In genomic region chr6:35736982-35737412, GRCh38 we compare ENCODE assay signal across 10 cellular contexts. TPM values are rescaled to one million over a fixed set of nuclear protein-coding genes. Genes with fewer than 3 reads are reported as not detected.
DNase-seq lines count a peak whose midpoint lies in the region; ATAC-seq and TF ChIP-seq lines count a peak whose summit lies in the region.
"Had no signal": no experiment of that assay in that cellular context is flagged by ENCODE, and none has a peak within 500 bp of the region (broad histone marks: within the 10 kb centered on the region; RNA-seq: fewer than 3 reads in every experiment).

Gene ARMC12, plus strand, starts transcription at chr6:35737032. Its CDS starts 77 bp downstream, at chr6:35737109.

- CTCF ChIA-PET in activated B cell treated with CpG ODN at 0.5 μM for 24 hours (lab: Charles Lee), result interaction anchor here (0.6 to 5.8 kb wide), 34 partner anchors 9 to 439 kb away, joined by 3 to 177 read pairs (median 6); partner anchors contain the start of gene DEF6

- ATAC-seq in stimulated activated naive CD8-positive, alpha-beta T cell treated with anti-CD3 and anti-CD28 coated beads, Interleukin-15, Interleukin-2, amounts not matched to agents 100 U/mL and 50 U/mL, for 24 hours, result no peak
- ATAC-seq in activated B cell treated with CpG ODN at 0.5 μM for 24 hours (ENCODE audit: low read depth) (peak; percentile 7), GM18520 (IDR thresholded peaks at IDR 0.05; ENCODE audit: unreplicated experiment) (no peak)

- peaks cover 47% of the 10 kb centered on the region for H3K4me1 Mint-ChIP-seq in stimulated activated naive CD8-positive, alpha-beta T cell treated with anti-CD3 and anti-CD28 coated beads, Interleukin-15, Interleukin-2, amounts not matched to agents 100 ng/mL and 50 ng/mL, for 24 hours (ENCODE audit: low read depth)
- H3K4me1 Mint-ChIP-seq in activated B cell treated with CpG ODN at 0.5 μM for 24 hours, result peaks cover 30% of the 10 kb centered on the region
- peaks cover 34% of the 10 kb centered on the region for H3K4me1 Mint-ChIP-seq in nephron

- no peaks in the 10 kb centered on the region for H3K27me3 ChIP-seq in vagina
- H3K27me3 ChIP-seq: ovary, upper lobe of left lung had no signal

- no peak within 1 kb of the TSS for H3K4me3 ChIP-seq in vagina
- H3K4me3 ChIP-seq: ovary, upper lobe of left lung had no signal

- POLR2A ChIA-PET in activated B cell treated with CpG ODN at 0.5 μM for 24 hours (lab: Charles Lee), result interaction anchor here (0.5 to 1.0 kb wide), 3 partner anchors 263 to 388 kb away, joined by 3 read pairs; no protein-coding TSS in a partner anchor

- peak within 1 kb of the TSS; percentile 99 for H3K27ac ChIP-seq in vagina
- H3K27ac ChIP-seq: ovary had no signal

- H3K9me3 Mint-ChIP-seq in stimulated activated naive CD8-positive, alpha-beta T cell treated with anti-CD3 and anti-CD28 coated beads, Interleukin-15, Interleukin-2, amounts not matched to agents 100 ng/mL and 50 ng/mL, for 24 hours, result no peaks in the 10 kb centered on the region
- no peaks in the 10 kb centered on the region for H3K9me3 Mint-ChIP-seq in activated B cell treated with CpG ODN at 0.5 μM for 24 hours
- no peaks in the 10 kb centered on the region for H3K9me3 Mint-ChIP-seq in nephron

- peaks cover 42% of the 10 kb centered on the region for H3K4me1 ChIP-seq in vagina

- intact Hi-C loops in activated B cell treated with CpG ODN at 0.5 μM for 24 hours (cut with micrococcal nuclease), result loop anchor here (1.0 to 5.0 kb wide), 8 partner anchors 50 to 443 kb away; partner anchors contain the start of genes DEF6 and RPL10A
- intact Hi-C loops in vagina (cut with DNase I), result loop anchor here (2.0 to 5.0 kb wide), 2 partner anchors 155 to 214 kb away; no protein-coding TSS in a partner anchor

- no peak for DNase-seq in stimulated activated naive CD8-positive, alpha-beta T cell treated with anti-CD3 and anti-CD28 coated beads, Interleukin-15, Interleukin-2, amounts not matched to agents 100 U/mL and 50 U/mL, for 24 hours
- DNase-seq in activated B cell treated with CpG ODN at 0.5 μM for 24 hours, result no peak
- DNase-seq in vagina (ENCODE audit: extremely low spot score in 2 of 2), result no peak
- DNase-seq in retina, result no peak
- DNase-seq in LoVo (ENCODE audit: low spot score), result no peak

- H3K27ac Mint-ChIP-seq in stimulated activated naive CD8-positive, alpha-beta T cell treated with anti-CD3 and anti-CD28 coated beads, Interleukin-15, Interleukin-2, amounts not matched to agents 100 ng/mL and 50 ng/mL, for 24 hours, result peak within 1 kb of the TSS; percentile 66
- H3K27ac Mint-ChIP-seq in activated B cell treated with CpG ODN at 0.5 μM for 24 hours (peak within 1 kb of the TSS; percentile 63), nephron (peak within 1 kb of the TSS; percentile 81 to 93 (median 86))

- no peak for TF ChIP-seq POLR2A in vagina (IDR thresholded peaks at IDR 0.05)

- no peaks in the 10 kb centered on the region for H3K36me3 ChIP-seq in vagina
- H3K36me3 ChIP-seq: ovary, upper lobe of left lung had no signal

- H3K27me3 Mint-ChIP-seq in stimulated activated naive CD8-positive, alpha-beta T cell treated with anti-CD3 and anti-CD28 coated beads, Interleukin-15, Interleukin-2, amounts not matched to agents 100 ng/mL and 50 ng/mL, for 24 hours, result no peaks in the 10 kb centered on the region
- H3K27me3 Mint-ChIP-seq in activated B cell treated with CpG ODN at 0.5 μM for 24 hours (no peaks in the 10 kb centered on the region), nephron (ENCODE audit: low read depth) (peaks cover 3% of the 10 kb centered on the region)

- no peaks in the 10 kb centered on the region for H3K9me3 ChIP-seq in vagina
- H3K9me3 ChIP-seq: ovary, upper lobe of left lung had no signal

- H3K4me3 Mint-ChIP-seq in stimulated activated naive CD8-positive, alpha-beta T cell treated with anti-CD3 and anti-CD28 coated beads, Interleukin-15, Interleukin-2, amounts not matched to agents 100 ng/mL and 50 ng/mL, for 24 hours, result no peak within 1 kb of the TSS
- H3K4me3 Mint-ChIP-seq in activated B cell treated with CpG ODN at 0.5 μM for 24 hours (no peak within 1 kb of the TSS), nephron (peak within 1 kb of the TSS in 2 of 3 experiments; percentile 47 to 61)

- no peaks in the 10 kb centered on the region for H3K36me3 Mint-ChIP-seq in stimulated activated naive CD8-positive, alpha-beta T cell treated with anti-CD3 and anti-CD28 coated beads, Interleukin-15, Interleukin-2, amounts not matched to agents 100 ng/mL and 50 ng/mL, for 24 hours (ENCODE audit: low read depth)
- H3K36me3 Mint-ChIP-seq in activated B cell treated with CpG ODN at 0.5 μM for 24 hours (ENCODE audit: low read depth), result no peaks in the 10 kb centered on the region
- no peaks in the 10 kb centered on the region for H3K36me3 Mint-ChIP-seq in nephron (ENCODE audit: low read depth)

- TF ChIP-seq CTCF in activated B cell treated with CpG ODN at 0.5 μM for 24 hours (IDR thresholded peaks at IDR 0.05) (no peak), nephron (IDR thresholded peaks at IDR 0.05; ENCODE audit: unreplicated experiment in 3 of 3) (no peak), vagina (IDR thresholded peaks at IDR 0.05) (no peak)

RNA-seq across cellular contexts. Expression of gene ARMC12, which starts in this region (rescaled TPM):
- 0.89 and 1.1 TPM in 2 replicates for total RNA-seq in activated B cell treated with CpG ODN at 0.5 μM for 24 hours
- total RNA-seq in vagina, result not detected

Comparison
In these comparisons a context has a peak if more than half of its experiments do, and no peak if none do; other contexts are left out.
1. H3K4me3 Mint-ChIP-seq: peak in nephron (2 of 3); none in stimulated activated naive CD8-positive, alpha-beta T cell treated with anti-CD3 and anti-CD28 coated beads, Interleukin-15, Interleukin-2, amounts not matched to agents 100 ng/mL and 50 ng/mL, for 24 hours (single experiment) and activated B cell treated with CpG ODN at 0.5 μM for 24 hours (single experiment).
2. Peak in every context shown above with its lines, with median percentiles within 50 percentile points of each other: H3K27ac Mint-ChIP-seq.